ENCODE assay signal across 1 cellular context in the genomic region with DNA sequence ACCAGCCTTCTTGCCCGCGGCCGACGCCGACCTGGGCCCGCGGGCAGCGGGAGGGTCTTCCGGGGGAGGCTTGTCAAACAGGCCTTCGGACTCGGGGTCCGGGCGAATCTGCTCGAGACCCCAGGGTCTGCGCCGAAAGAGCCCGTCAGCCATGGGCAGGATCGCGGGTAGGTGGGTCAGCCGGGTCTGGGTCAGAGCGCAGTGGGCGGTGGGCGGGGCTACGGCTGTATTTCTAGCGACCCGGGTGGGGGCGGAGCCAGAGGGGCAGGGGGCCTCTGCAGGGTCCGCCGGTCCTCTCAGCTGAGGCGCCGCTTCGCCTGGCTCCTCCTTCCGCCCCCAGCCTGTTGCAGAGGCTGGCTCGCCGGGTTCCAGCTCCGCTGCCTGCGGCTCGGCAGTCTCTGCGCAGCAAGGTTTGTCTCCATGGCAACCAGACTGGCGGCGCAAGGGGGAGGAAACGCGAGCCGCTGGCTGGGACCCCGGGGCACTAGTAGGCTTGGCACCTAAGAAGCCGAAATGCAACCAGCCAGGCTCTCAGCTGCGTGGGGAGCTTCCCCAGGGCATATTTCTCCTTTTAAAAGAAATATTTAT.
TF ChIP-seq lines count a peak whose summit lies in the region.

No MANE protein-coding gene starts in this region.

TF ChIP-seq in WTC11, 78 proteins besides CTCF, POLR2A, EP300 and RAD21 (continued from another document):
- TF ChIP-seq, protein P1, sequence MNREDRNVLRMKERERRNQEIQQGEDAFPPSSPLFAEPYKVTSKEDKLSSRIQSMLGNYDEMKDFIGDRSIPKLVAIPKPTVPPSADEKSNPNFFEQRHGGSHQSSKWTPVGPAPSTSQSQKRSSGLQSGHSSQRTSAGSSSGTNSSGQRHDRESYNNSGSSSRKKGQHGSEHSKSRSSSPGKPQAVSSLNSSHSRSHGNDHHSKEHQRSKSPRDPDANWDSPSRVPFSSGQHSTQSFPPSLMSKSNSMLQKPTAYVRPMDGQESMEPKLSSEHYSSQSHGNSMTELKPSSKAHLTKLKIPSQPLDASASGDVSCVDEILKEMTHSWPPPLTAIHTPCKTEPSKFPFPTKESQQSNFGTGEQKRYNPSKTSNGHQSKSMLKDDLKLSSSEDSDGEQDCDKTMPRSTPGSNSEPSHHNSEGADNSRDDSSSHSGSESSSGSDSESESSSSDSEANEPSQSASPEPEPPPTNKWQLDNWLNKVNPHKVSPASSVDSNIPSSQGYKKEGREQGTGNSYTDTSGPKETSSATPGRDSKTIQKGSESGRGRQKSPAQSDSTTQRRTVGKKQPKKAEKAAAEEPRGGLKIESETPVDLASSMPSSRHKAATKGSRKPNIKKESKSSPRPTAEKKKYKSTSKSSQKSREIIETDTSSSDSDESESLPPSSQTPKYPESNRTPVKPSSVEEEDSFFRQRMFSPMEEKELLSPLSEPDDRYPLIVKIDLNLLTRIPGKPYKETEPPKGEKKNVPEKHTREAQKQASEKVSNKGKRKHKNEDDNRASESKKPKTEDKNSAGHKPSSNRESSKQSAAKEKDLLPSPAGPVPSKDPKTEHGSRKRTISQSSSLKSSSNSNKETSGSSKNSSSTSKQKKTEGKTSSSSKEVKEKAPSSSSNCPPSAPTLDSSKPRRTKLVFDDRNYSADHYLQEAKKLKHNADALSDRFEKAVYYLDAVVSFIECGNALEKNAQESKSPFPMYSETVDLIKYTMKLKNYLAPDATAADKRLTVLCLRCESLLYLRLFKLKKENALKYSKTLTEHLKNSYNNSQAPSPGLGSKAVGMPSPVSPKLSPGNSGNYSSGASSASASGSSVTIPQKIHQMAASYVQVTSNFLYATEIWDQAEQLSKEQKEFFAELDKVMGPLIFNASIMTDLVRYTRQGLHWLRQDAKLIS (CRISPR knock-in tag; IDR thresholded peaks at IDR 0.05; ENCODE audit: borderline replicate concordance) = no peak
- TF ChIP-seq, protein P2, sequence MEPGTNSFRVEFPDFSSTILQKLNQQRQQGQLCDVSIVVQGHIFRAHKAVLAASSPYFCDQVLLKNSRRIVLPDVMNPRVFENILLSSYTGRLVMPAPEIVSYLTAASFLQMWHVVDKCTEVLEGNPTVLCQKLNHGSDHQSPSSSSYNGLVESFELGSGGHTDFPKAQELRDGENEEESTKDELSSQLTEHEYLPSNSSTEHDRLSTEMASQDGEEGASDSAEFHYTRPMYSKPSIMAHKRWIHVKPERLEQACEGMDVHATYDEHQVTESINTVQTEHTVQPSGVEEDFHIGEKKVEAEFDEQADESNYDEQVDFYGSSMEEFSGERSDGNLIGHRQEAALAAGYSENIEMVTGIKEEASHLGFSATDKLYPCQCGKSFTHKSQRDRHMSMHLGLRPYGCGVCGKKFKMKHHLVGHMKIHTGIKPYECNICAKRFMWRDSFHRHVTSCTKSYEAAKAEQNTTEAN (CRISPR knock-in tag; IDR thresholded peaks at IDR 0.05) = no peak
- TF ChIP-seq OVOL2 (CRISPR knock-in tag; IDR thresholded peaks at IDR 0.05; ENCODE audit: borderline replicate concordance) (no peak), TEAD4 (CRISPR knock-in tag; IDR thresholded peaks at IDR 0.05) (no peak), TEAD1 (CRISPR knock-in tag; IDR thresholded peaks at IDR 0.05) (peak; percentile 59; the same call in 1 of the 2 replicates), ZNF138 (CRISPR knock-in tag; conservative IDR thresholded peaks at IDR 0.05) (no peak), FOXK1 (CRISPR knock-in tag; IDR thresholded peaks at IDR 0.05) (no peak), ZNF396 (CRISPR knock-in tag; IDR thresholded peaks at IDR 0.05; ENCODE audit: borderline replicate concordance) (no peak)
- TF ChIP-seq, protein P3, sequence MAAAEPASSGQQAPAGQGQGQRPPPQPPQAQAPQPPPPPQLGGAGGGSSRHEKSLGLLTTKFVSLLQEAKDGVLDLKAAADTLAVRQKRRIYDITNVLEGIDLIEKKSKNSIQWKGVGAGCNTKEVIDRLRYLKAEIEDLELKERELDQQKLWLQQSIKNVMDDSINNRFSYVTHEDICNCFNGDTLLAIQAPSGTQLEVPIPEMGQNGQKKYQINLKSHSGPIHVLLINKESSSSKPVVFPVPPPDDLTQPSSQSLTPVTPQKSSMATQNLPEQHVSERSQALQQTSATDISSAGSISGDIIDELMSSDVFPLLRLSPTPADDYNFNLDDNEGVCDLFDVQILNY (CRISPR knock-in tag; IDR thresholded peaks at IDR 0.05) = 0 out of 2 replicates have a peak, but pooled peaks have one; percentile 35
